15 cellular contexts compared by ENCODE assay signal in genomic region chr13:109226631-109227030, GRCh38.
DNase-seq lines count a peak whose midpoint lies in the region; ATAC-seq, FAIRE-seq and TF ChIP-seq lines count a peak whose summit lies in the region.
"Had no signal": no experiment of that assay in that cellular context is flagged by ENCODE, and none has a peak within 500 bp of the region (broad histone marks: within the 10 kb centered on the region; RNA-seq: fewer than 3 reads in every experiment).

No MANE protein-coding gene starts in this region.

- peaks cover 28% of the 10 kb centered on the region for H3K9me3 Mint-ChIP-seq in GM23338

- TF ChIP-seq CTCF in AG10803 (conservative IDR thresholded peaks at IDR 0.05; ENCODE audit: low read length) (no peak), astrocyte of the spinal cord (IDR thresholded peaks at IDR 0.05; ENCODE audit: low read depth, low read length) (no peak), fibroblast of the aortic adventitia (IDR thresholded peaks at IDR 0.05; ENCODE audit: insufficient read depth, low read length) (no peak), GM23338 (conservative IDR thresholded peaks at IDR 0.05; ENCODE audit: low read depth in 2 of 2) (no peak)

- no peaks in the 10 kb centered on the region for H4K20me1 ChIP-seq in GM23338 (replicated peaks; ENCODE audit: insufficient read depth)
- H4K20me1 ChIP-seq: BLaER1 had no signal

- H3K27me3 ChIP-seq in GM23338 (ENCODE audit: insufficient read depth) = no peaks in the 10 kb centered on the region
- H3K27me3 ChIP-seq: BLaER1 had no signal

- TF ChIP-seq POLR2A in GM12891 (IDR thresholded peaks at IDR 0.05; ENCODE audit: low read depth, low read length) = no peak

- H3K4me1 Mint-ChIP-seq in GM23338 = no peaks in the 10 kb centered on the region
- H3K4me1 Mint-ChIP-seq: CD8-positive, alpha-beta memory T cell; H9 had no signal

- H3K4me2 ChIP-seq in GM23338 = no peak overlapping the region
- H3K4me2 ChIP-seq: BLaER1 had no signal

- no peak for FAIRE-seq in GM12891 (lab: Jason Lieb, UNC)

- H3K27me3 Mint-ChIP-seq in GM23338 (ENCODE audit: insufficient read depth, low read depth, poor library complexity) = peaks cover 3% of the 10 kb centered on the region

- H3K4me3 Mint-ChIP-seq in GM23338 = no peak overlapping the region
- H3K4me3 Mint-ChIP-seq: CD8-positive, alpha-beta memory T cell; H9 had no signal

- peaks cover 21% of the 10 kb centered on the region for H3K36me3 Mint-ChIP-seq in GM23338 (ENCODE audit: low read depth)
- H3K36me3 Mint-ChIP-seq: CD8-positive, alpha-beta memory T cell had no signal

- H3K4me3 ChIP-seq in AG10803 (ENCODE audit: low read length) (no peak overlapping the region), astrocyte of the spinal cord (ENCODE audit: low read depth, low read length) (no peak overlapping the region), fibroblast of the aortic adventitia (ENCODE audit: low read depth, low read length) (no peak overlapping the region), GM23338 (no peak overlapping the region)
- H3K4me3 ChIP-seq: BLaER1 had no signal

- no peaks in the 10 kb centered on the region for H3F3A ChIP-seq in GM23338 (replicated peaks; ENCODE audit: low read depth)

- H3K79me2 ChIP-seq in GM23338 (replicated peaks; ENCODE audit: insufficient read depth) = no peaks in the 10 kb centered on the region

- DNase-seq in AG10803 (ENCODE audit: low read depth) = peak; percentile 74
- DNase-seq in GM04504 (ENCODE audit: low read depth) = peak; percentile 42
- peak; percentile 50 for DNase-seq in astrocyte of the spinal cord (ENCODE audit: low read depth, low spot score)
- peak; percentile 24 for DNase-seq in fibroblast of the aortic adventitia (ENCODE audit: low read depth)
- no peak for DNase-seq in D341Med (ENCODE audit: low spot score)
- DNase-seq in GM12891 (ENCODE audit: insufficient read length, low spot score) = no peak
- DNase-seq in GM23338 (ENCODE audit: low spot score) = no peak
- DNase-seq: ACHN; AML-193; Caco-2; CD8-positive, alpha-beta memory T cell; DMS53; H9 had no signal

- in situ Hi-C loops in astrocyte of the spinal cord (cut with HindIII; ENCODE audit: low sequenced_read_pairs) = no loop called here

- ATAC-seq in GM21526 (IDR thresholded peaks at IDR 0.05; ENCODE audit: low FRiP score, unreplicated experiment) (no peak), GM23338 (no peak)

- H3K27ac Mint-ChIP-seq in GM23338 = no peak overlapping the region
- H3K27ac Mint-ChIP-seq: CD8-positive, alpha-beta memory T cell had no signal

- peaks cover 14% of the 10 kb centered on the region; the same call in 1 of the 2 replicates for H3K9me2 ChIP-seq in GM23338 (ENCODE audit: insufficient read depth)

- H2AFZ ChIP-seq in GM23338 = no peak overlapping the region

- H3K36me3 ChIP-seq in GM23338 (ENCODE audit: insufficient read depth) = no peaks in the 10 kb centered on the region
- H3K36me3 ChIP-seq: BLaER1 had no signal

- H3K4me1 ChIP-seq in GM23338 (ENCODE audit: insufficient read depth) = no peaks in the 10 kb centered on the region
- H3K4me1 ChIP-seq: BLaER1, Caco-2 had no signal

- H3K27ac ChIP-seq in GM23338 (ENCODE audit: low read depth) = no peak overlapping the region
- H3K27ac ChIP-seq: BLaER1 had no signal

TF ChIP-seq in GM12891, 5 proteins besides CTCF, POLR2A, EP300 and RAD21:
- TF ChIP-seq TAF1 (IDR thresholded peaks at IDR 0.05; ENCODE audit: low read depth, low read length) (no peak), POU2F2 (IDR thresholded peaks at IDR 0.05; ENCODE audit: low read depth, low read length) (no peak), SPI1 (IDR thresholded peaks at IDR 0.05; ENCODE audit: low read depth, low read length) (no peak), PAX5 (IDR thresholded peaks at IDR 0.05; ENCODE audit: insufficient read depth, low read length, severe bottlenecking) (no peak), POLR2AphosphoS5 (IDR thresholded peaks at IDR 0.05; ENCODE audit: low read depth, low read length) (no peak)
TF ChIP-seq in GM12891: peak in this region for 0.

TF ChIP-seq in GM23338, 12 proteins besides CTCF, POLR2A, EP300 and RAD21 (continues in another document):
- TF ChIP-seq REST (IDR thresholded peaks at IDR 0.05; ENCODE audit: unreplicated experiment) (no peak), STAT1 (IDR thresholded peaks at IDR 0.05; ENCODE audit: unreplicated experiment) (no peak), ZNF462 (CRISPR knock-in tag; IDR thresholded peaks at IDR 0.05) (no peak), EZH2phosphoT487 (IDR thresholded peaks at IDR 0.05; ENCODE audit: unreplicated experiment) (no peak), POLR2AphosphoS5 (IDR thresholded peaks at IDR 0.05; ENCODE audit: low read depth) (no peak), ZNF331 (CRISPR knock-in tag; IDR thresholded peaks at IDR 0.05; ENCODE audit: low read depth) (no peak)

Comparison
In these comparisons a context has a peak if more than half of its experiments do, and no peak if none do; other contexts are left out.
1. DNase-seq: peak in AG10803 (single experiment), GM04504 (single experiment), astrocyte of the spinal cord (single experiment) and fibroblast of the aortic adventitia (single experiment); none in D341Med (single experiment), GM12891 (single experiment) and GM23338 (single experiment).